Comparison of ENCODE assay signal across 12 cellular contexts in the genomic region with DNA sequence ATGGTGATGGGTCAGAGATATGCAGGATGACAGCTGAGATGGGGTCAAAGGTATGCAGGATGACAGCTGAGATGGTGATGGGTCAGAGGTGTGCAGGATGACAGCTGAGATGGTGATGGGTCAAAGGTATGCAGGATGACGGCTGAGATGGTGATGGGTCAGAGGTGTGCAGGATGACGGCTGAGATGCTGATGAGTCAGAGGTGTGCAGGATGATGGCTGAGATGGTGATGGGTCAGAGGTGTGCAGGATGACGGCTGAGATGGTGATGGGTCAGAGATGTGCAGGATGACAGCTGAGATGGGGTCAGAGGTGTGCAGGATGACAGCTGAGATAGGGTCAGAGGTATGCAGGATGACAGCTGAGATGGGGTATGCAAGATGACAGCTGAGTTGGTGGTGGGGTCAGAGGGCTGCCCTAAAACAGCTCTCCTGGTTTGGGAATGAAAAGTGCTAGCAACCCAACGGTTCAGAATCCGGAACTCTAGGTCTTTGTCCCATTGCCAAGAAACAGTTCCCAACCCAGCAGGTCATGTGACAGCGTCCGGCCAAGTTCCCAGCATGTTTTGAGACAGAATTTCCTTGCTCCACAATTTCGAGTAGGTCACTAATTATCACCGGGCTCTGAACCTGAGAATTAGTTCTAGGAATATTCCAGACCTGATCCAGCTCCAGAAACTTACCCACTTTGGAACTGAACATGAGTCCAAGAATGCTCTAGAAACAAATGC. TPM values are rescaled to one million over a fixed set of nuclear protein-coding genes. Genes with fewer than 3 reads are reported as not detected.
DNase-seq lines count a peak whose midpoint lies in the region; ATAC-seq and TF ChIP-seq lines count a peak whose summit lies in the region.
"Had no signal": no experiment of that assay in that cellular context is flagged by ENCODE, and none has a peak within 500 bp of the region (broad histone marks: within the 10 kb centered on the region; RNA-seq: fewer than 3 reads in every experiment).

No MANE protein-coding gene starts in this region.

- TF ChIP-seq CTCF in adrenal gland (IDR thresholded peaks at IDR 0.05) (no peak), right atrium auricular region (IDR thresholded peaks at IDR 0.05) (no peak)

- no peaks in the 10 kb centered on the region for H3K27me3 ChIP-seq in CD8-positive, alpha-beta memory T cell (ENCODE audit: insufficient read depth, low read length, poor library complexity, severe bottlenecking)
- H3K27me3 ChIP-seq in adrenal gland (no peaks in the 10 kb centered on the region), right atrium auricular region (no peaks in the 10 kb centered on the region)

- DNase-seq in CD8-positive, alpha-beta memory T cell, result no peak
- DNase-seq in adrenal gland (peak in 4 of 7 donors; percentile 29 to 38 (median 36)), right atrium auricular region (ENCODE audit: low spot score) (peak; percentile 82), putamen (ENCODE audit: low spot score) (peak; percentile 81), NCI-H1417 (lab: John Stamatoyannopoulos, UW) (no peak), NCI-H1092 (lab: John Stamatoyannopoulos, UW) (no peak), NAMALWA (ENCODE audit: low spot score) (no peak)
- DNase-seq: erythroblast, HCEC 1CT, NCI-H345 had no signal

- ATAC-seq in GM18502 (IDR thresholded peaks at IDR 0.05; ENCODE audit: poor library complexity, unreplicated experiment), result no peak

- no peak overlapping the region for H3K4me3 ChIP-seq in CD8-positive, alpha-beta memory T cell (ENCODE audit: low read length)
- no peak overlapping the region for H3K4me3 ChIP-seq in adrenal gland
- peak overlapping the region in 1 of 2 donors; percentile 92 for H3K4me3 ChIP-seq in right atrium auricular region

- H3K4me1 Mint-ChIP-seq in CD8-positive, alpha-beta memory T cell, result peaks cover 28 to 44% (median 35%) of the 10 kb centered on the region in 3 donors

- 50 to 69% (median 56%) methylated on average over 9 of the region's 9 CpGs for WGBS in adrenal gland, 4 donors

- peaks cover 4 to 60% (median 19%) of the 10 kb centered on the region in 3 donors for H3K36me3 Mint-ChIP-seq in CD8-positive, alpha-beta memory T cell

- peak overlapping the region in 5 of 8 donors; percentile 43 to 92 (median 54) for H3K27ac Mint-ChIP-seq in CD8-positive, alpha-beta memory T cell

- no peaks in the 10 kb centered on the region for H3K9me3 Mint-ChIP-seq in CD8-positive, alpha-beta memory T cell

- H3K4me3 Mint-ChIP-seq in CD8-positive, alpha-beta memory T cell, result peak overlapping the region in 4 of 7 donors; percentile 5 to 97 (median 34)

- intact Hi-C loops in adrenal gland (cut with DNase I), result no loop called here

- H3K36me3 ChIP-seq in CD8-positive, alpha-beta memory T cell (ENCODE audit: insufficient read depth, low read length), result peaks cover 5% of the 10 kb centered on the region
- peaks cover 0 to 27% of the 10 kb centered on the region in 2 donors for H3K36me3 ChIP-seq in adrenal gland (replicated peaks in 1 of 2)
- H3K36me3 ChIP-seq in right atrium auricular region, result peaks cover 56% of the 10 kb centered on the region

- H3K27me3 Mint-ChIP-seq in CD8-positive, alpha-beta memory T cell, result no peaks in the 10 kb centered on the region

- no peaks in the 10 kb centered on the region for H3K9me3 ChIP-seq in CD8-positive, alpha-beta memory T cell (ENCODE audit: low read length)
- no peaks in the 10 kb centered on the region for H3K9me3 ChIP-seq in adrenal gland (replicated peaks in 1 of 3)
- no peaks in the 10 kb centered on the region for H3K9me3 ChIP-seq in right atrium auricular region

- no peak overlapping the region for H3K27ac ChIP-seq in CD8-positive, alpha-beta memory T cell (ENCODE audit: low read depth, low read length)
- peak overlapping the region in 2 of 5 donors; percentile 11 to 17 for H3K27ac ChIP-seq in adrenal gland
- peak overlapping the region; percentile 56 to 99 for H3K27ac ChIP-seq in right atrium auricular region

- POLR2A ChIA-PET in CD8-positive, alpha-beta memory T cell (lab: Charles Lee), result no interaction called here

- CTCF ChIA-PET in CD8-positive, alpha-beta memory T cell (lab: Charles Lee), result no interaction called here

- H3K4me1 ChIP-seq in CD8-positive, alpha-beta memory T cell (ENCODE audit: insufficient read depth, low read length), result peaks cover 13% of the 10 kb centered on the region
- H3K4me1 ChIP-seq in adrenal gland (replicated peaks in 1 of 2) (peaks cover 0 to 24% of the 10 kb centered on the region in 2 donors), right atrium auricular region (peaks cover 0 to 45% of the 10 kb centered on the region in 2 donors)

- TF ChIP-seq POLR2A in adrenal gland (IDR thresholded peaks at IDR 0.05), result no peak

RNA-seq across cellular contexts. Expression of gene SELENOW, which starts 3.3 kb away (rescaled TPM):
- total RNA-seq in CD8-positive, alpha-beta memory T cell, result 100 to 1,000 TPM; 116 to 122 TPM
- 334 TPM for polyA plus RNA-seq in CD8-positive, alpha-beta memory T cell
- total RNA-seq in adrenal gland, result 100 to 1,000 TPM; 102 to 479 (median 147) TPM
- 100 to 1,000 TPM; 106 to 325 (median 260) TPM for polyA plus RNA-seq in adrenal gland
- total RNA-seq in right atrium auricular region, result 1,000 to 10,000 TPM; 1,458 to 1,507 TPM

RNA-seq across cellular contexts. Expression of gene TPRX1, which starts 22.6 kb away (rescaled TPM):
- total RNA-seq in CD8-positive, alpha-beta memory T cell, result not detected
- not detected for polyA plus RNA-seq in CD8-positive, alpha-beta memory T cell
- total RNA-seq in adrenal gland, result not detected
- not detected for polyA plus RNA-seq in adrenal gland
- total RNA-seq in right atrium auricular region, result not detected
- total RNA-seq: mononuclear cell had no signal

RNA-seq across cellular contexts. Expression of gene NOP53, which starts 36.4 kb away (rescaled TPM):
- 100 to 1,000 TPM; 236 to 243 TPM for total RNA-seq in CD8-positive, alpha-beta memory T cell
- 196 TPM for polyA plus RNA-seq in CD8-positive, alpha-beta memory T cell
- total RNA-seq in adrenal gland (100 to 1,000 TPM; 170 to 420 (median 325) TPM), right atrium auricular region (100 to 1,000 TPM; 143 to 243 TPM)
- polyA plus RNA-seq in adrenal gland, result 100 to 1,000 TPM; 119 to 375 (median 359) TPM

RNA-seq across cellular contexts. Expression of gene CRX, which starts 40.0 kb away (rescaled TPM):
- not detected for total RNA-seq in CD8-positive, alpha-beta memory T cell
- not detected for polyA plus RNA-seq in CD8-positive, alpha-beta memory T cell
- total RNA-seq in adrenal gland (not detected), right atrium auricular region (not detected)
- polyA plus RNA-seq in adrenal gland, result under 1 TPM in 1 of 3 donors, not detected in 2; 0.32 TPM
- total RNA-seq: mononuclear cell had no signal

Comparison
In these comparisons a context has a peak if more than half of its experiments do, and no peak if none do; other contexts are left out.
1. DNase-seq: peak in adrenal gland (4 of 7), right atrium auricular region (single experiment) and putamen (single experiment); none in CD8-positive, alpha-beta memory T cell (0 of 5), NCI-H1417 (0 of 3), NCI-H1092 (single experiment) and NAMALWA (single experiment).